15 cellular contexts compared by ENCODE assay signal in genomic region chr3:127233371-127233770, GRCh38. TPM values are rescaled to one million over a fixed set of nuclear protein-coding genes. Genes with fewer than 3 reads are reported as not detected.
DNase-seq lines count a peak whose midpoint lies in the region; ATAC-seq, FAIRE-seq and TF ChIP-seq lines count a peak whose summit lies in the region.
"Had no signal": no experiment of that assay in that cellular context is flagged by ENCODE, and none has a peak within 500 bp of the region (broad histone marks: within the 10 kb centered on the region; RNA-seq: fewer than 3 reads in every experiment).

No MANE protein-coding gene starts in this region.

- no peak for TF ChIP-seq POLR2A in HepG2 (IDR thresholded peaks at IDR 0.05; ENCODE audit: insufficient read depth in 1 of 2, low read depth in 2 of 2, low read length in 2 of 2)
- no peak for TF ChIP-seq POLR2A in right lobe of liver (IDR thresholded peaks at IDR 0.05)

- ATAC-seq in HepG2 (peak; percentile 48; the same call in 1 of the 3 replicates), right lobe of liver (no peak), T-cell (replicated peaks in 1 of 4) (no peak)
- ATAC-seq: esophagus mucosa; stimulated activated naive CD8-positive, alpha-beta T cell treated with anti-CD3 and anti-CD28 coated beads, Interleukin-15, Interleukin-2, amounts not matched to agents 100 U/mL and 50 U/mL, for 24 hours had no signal

- H3K27me3 Mint-ChIP-seq in T-cell = peaks cover 8 to 22% of the 10 kb centered on the region in 2 donors

- no peak overlapping the region for H3K4me3 Mint-ChIP-seq in T-cell

- no peak overlapping the region for H3K27ac Mint-ChIP-seq in T-cell

- no peak overlapping the region for H3K4me2 ChIP-seq in HepG2 (ENCODE audit: low read depth, low read length)

- no peaks in the 10 kb centered on the region for H3K79me2 ChIP-seq in HepG2 (ENCODE audit: insufficient read depth, low read length)

- no peak overlapping the region for H2AFZ ChIP-seq in HepG2 (ENCODE audit: low read length)

- POLR2A ChIA-PET in HepG2 (lab: Yijun Ruan, JAX) (no interaction called here), T-cell (lab: Charles Lee) (no interaction called here)

- no peak overlapping the region for H3K9ac ChIP-seq in HepG2 (ENCODE audit: insufficient read depth, low read depth, low read length)

- H3K4me3 ChIP-seq in HepG2 (replicated peaks in 1 of 3; ENCODE audit: insufficient read depth in 1 of 3, low read depth in 2 of 3, low read length in 3 of 3) = no peak overlapping the region
- no peak overlapping the region for H3K4me3 ChIP-seq in right lobe of liver

- BruUV-seq in HepG2 (replicated peaks; lab: Mats Ljungman, UMichigan) = no TSS peak

- no peaks in the 10 kb centered on the region for H3K9me3 ChIP-seq in HepG2 (ENCODE audit: low read length)
- H3K9me3 ChIP-seq in right lobe of liver = no peaks in the 10 kb centered on the region

- H3K4me1 ChIP-seq in HepG2 (ENCODE audit: insufficient read depth, low read length) (no peaks in the 10 kb centered on the region), right lobe of liver (no peaks in the 10 kb centered on the region)

- FAIRE-seq in HepG2 (lab: Jason Lieb, UNC) = no peak

- H3K36me3 Mint-ChIP-seq in T-cell = no peaks in the 10 kb centered on the region

- CTCF ChIA-PET in HepG2 (lab: Yijun Ruan, JAX; ENCODE audit: low intra/inter-chr PET ratio, low total read pairs) = no interaction called here
- CTCF ChIA-PET in T-cell (lab: Charles Lee) = no interaction called here

- no peak for TF ChIP-seq CTCF in HepG2 (CRISPR knock-in tag; IDR thresholded peaks at IDR 0.05)
- TF ChIP-seq CTCF in right lobe of liver (IDR thresholded peaks at IDR 0.05) = no peak

- no peaks in the 10 kb centered on the region for H3K27me3 ChIP-seq in HepG2 (ENCODE audit: control insufficient read depth in 1 of 2, insufficient read depth in 2 of 2, low read length in 2 of 2)
- no peaks in the 10 kb centered on the region for H3K27me3 ChIP-seq in right lobe of liver

- H3K36me3 ChIP-seq in HepG2 (replicated peaks in 1 of 2; ENCODE audit: control insufficient read depth in 1 of 2, insufficient read depth in 2 of 2, low read length in 2 of 2) (no peaks in the 10 kb centered on the region), right lobe of liver (no peaks in the 10 kb centered on the region)

- no peak for TF ChIP-seq EP300 in HepG2 (IDR thresholded peaks at IDR 0.05; ENCODE audit: low read depth in 2 of 2, low read length in 2 of 2)
- no peak for TF ChIP-seq EP300 in HepG2 (CRISPR knock-in tag; IDR thresholded peaks at IDR 0.05; ENCODE audit: borderline replicate concordance)

- 8% methylated on average over 3 of the region's 3 CpGs for WGBS in HepG2 (ENCODE audit: low lambda C conversion rate)
- 33% methylated on average over 3 of the region's 3 CpGs for WGBS in right lobe of liver (ENCODE audit: insufficient coverage, low coverage, low lambda C conversion rate, missing lambda C conversion rate)

- H4K20me1 ChIP-seq in HepG2 (ENCODE audit: insufficient read depth, low read length) = no peaks in the 10 kb centered on the region; the same call in 1 of the 2 replicates

- DNase-seq in HepG2 (ENCODE audit: low spot score) (no peak), right lobe of liver (no peak), RPMI8226 (peak; percentile 61), glomerular visceral epithelial cell (ENCODE audit: extremely low spot score) (peak; percentile 13), NCI-H2171 (lab: John Stamatoyannopoulos, UW) (no peak), NCI-H748 (lab: John Stamatoyannopoulos, UW; ENCODE audit: unreplicated experiment) (no peak), NCI-H510A treated with DMSO at 0.1 percent for 48 hours (lab: John Stamatoyannopoulos, UW) (no peak), T-cell (no peak)
- DNase-seq: GDM1; NCI-H1417 treated with DMSO at 0.1 percent for 48 hours; NCI-H82; retina; stimulated activated naive CD8-positive, alpha-beta T cell treated with anti-CD3 and anti-CD28 coated beads, Interleukin-15, Interleukin-2, amounts not matched to agents 100 U/mL and 50 U/mL, for 24 hours had no signal

- intact Hi-C loops in HepG2 (cut with micrococcal nuclease; ENCODE audit: unreplicated experiment) (no loop called here), right lobe of liver (cut with DNase I) (no loop called here)

- in situ Hi-C loops in HepG2 (cut with HindIII; ENCODE audit: extremely low pct_ligation_motif_present, low pct_unique_long_range_greater_than_20kb) = no loop called here

- no peaks in the 10 kb centered on the region for H3K4me1 Mint-ChIP-seq in T-cell

- peaks cover 2 to 8% (median 5%) of the 10 kb centered on the region in 3 donors for H3K9me3 Mint-ChIP-seq in T-cell

- H3K27ac ChIP-seq in HepG2 (ENCODE audit: extremely low read length, insufficient read depth, low read length) (no peak overlapping the region), right lobe of liver (no peak overlapping the region)
- H3K27ac ChIP-seq: HL-60 had no signal

- no peak for TF ChIP-seq RAD21 in HepG2 (CRISPR knock-in tag; IDR thresholded peaks at IDR 0.05)

TF ChIP-seq in HepG2, 621 proteins besides CTCF, POLR2A, EP300 and RAD21 (continues in another document):
- TF ChIP-seq ZNF251 (CRISPR knock-in tag; IDR thresholded peaks at IDR 0.05) (no peak), TRIM24 (CRISPR knock-in tag; IDR thresholded peaks at IDR 0.05) (no peak), ZNF317 (CRISPR knock-in tag; IDR thresholded peaks at IDR 0.05) (no peak), SIN3A (IDR thresholded peaks at IDR 0.05; ENCODE audit: borderline replicate concordance, low read depth, low read length) (no peak), MIER2 (CRISPR knock-in tag; IDR thresholded peaks at IDR 0.05) (peak; percentile 95)

RNA-seq across cellular contexts. Expression of gene PRR23E, which starts 40.4 kb away (rescaled TPM):
- total RNA-seq in HepG2 (2016; rRNA removed; fragmentation: Illumina TruSeq; extraction: Trizol) (not detected in 2 replicates), right lobe of liver (not detected), T-cell (not detected)
- total RNA-seq in HepG2 (2016; cell fraction: cytosol; rRNA removed; fragmentation: Illumina TruSeq; extraction: Trizol; ENCODE audit: low read depth) = not detected in 2 replicates
- total RNA-seq in HepG2 (2016; cell fraction: insoluble cytoplasmic fraction; rRNA removed; fragmentation: Illumina TruSeq; extraction: Trizol) = not detected in 2 replicates
- not detected in 2 replicates for total RNA-seq in HepG2 (2016; cell fraction: membrane; rRNA removed; fragmentation: Illumina TruSeq; extraction: Trizol)
- not detected in 2 replicates for total RNA-seq in HepG2 (2016; cell fraction: nucleus; rRNA removed; fragmentation: Illumina TruSeq; extraction: Trizol)
- not detected in 2 replicates for polyA plus RNA-seq in HepG2 (2011; rRNA removed)
- not detected in 2 replicates for polyA plus RNA-seq in HepG2 (2011; cell fraction: cytosol; rRNA removed)
- polyA plus RNA-seq in HepG2 (2011; cell fraction: nucleus; rRNA removed) = not detected in 2 replicates
- polyA plus RNA-seq in HepG2 (2012) = not detected in 2 replicates
- not detected in 2 replicates for polyA plus RNA-seq in HepG2 (2016; cell fraction: cytosol; fragmentation: Illumina TruSeq; extraction: Trizol; ENCODE audit: low read depth)
- polyA plus RNA-seq in HepG2 (2016; cell fraction: insoluble cytoplasmic fraction; fragmentation: Illumina TruSeq; extraction: Trizol; ENCODE audit: low read depth) = not detected in 2 replicates
- not detected in 2 replicates for polyA plus RNA-seq in HepG2 (2016; cell fraction: membrane; fragmentation: Illumina TruSeq; extraction: Trizol; ENCODE audit: low read depth)
- not detected in 2 replicates for polyA plus RNA-seq in HepG2 (2016; cell fraction: nucleus; fragmentation: Illumina TruSeq; extraction: Trizol; ENCODE audit: insufficient read depth, low read depth)
- polyA minus RNA-seq in HepG2 (2011; rRNA and poly(A)+ RNA removed; ENCODE audit: low replicate concordance) = not detected in 2 replicates
- not detected in 2 replicates for polyA minus RNA-seq in HepG2 (2011; cell fraction: cytosol; rRNA and poly(A)+ RNA removed)
- not detected in 2 replicates for polyA minus RNA-seq in HepG2 (2011; cell fraction: nucleus; rRNA and poly(A)+ RNA removed)
- total RNA-seq: esophagus mucosa had no signal

RNA-seq across cellular contexts. Expression of gene PRR20G, which starts 54.5 kb away (rescaled TPM):
- not detected in 2 replicates for total RNA-seq in HepG2 (2016; rRNA removed; fragmentation: Illumina TruSeq; extraction: Trizol)
- total RNA-seq in HepG2 (2016; cell fraction: cytosol; rRNA removed; fragmentation: Illumina TruSeq; extraction: Trizol; ENCODE audit: low read depth) = not detected in 2 replicates
- not detected in 2 replicates for total RNA-seq in HepG2 (2016; cell fraction: insoluble cytoplasmic fraction; rRNA removed; fragmentation: Illumina TruSeq; extraction: Trizol)
- total RNA-seq in HepG2 (2016; cell fraction: membrane; rRNA removed; fragmentation: Illumina TruSeq; extraction: Trizol) = not detected in 2 replicates
- not detected in 2 replicates for total RNA-seq in HepG2 (2016; cell fraction: nucleus; rRNA removed; fragmentation: Illumina TruSeq; extraction: Trizol)
- not detected in 2 replicates for polyA plus RNA-seq in HepG2 (2011; rRNA removed)
- not detected in 2 replicates for polyA plus RNA-seq in HepG2 (2011; cell fraction: cytosol; rRNA removed)
- polyA plus RNA-seq in HepG2 (2011; cell fraction: nucleus; rRNA removed) = not detected in 2 replicates
- not detected in 2 replicates for polyA plus RNA-seq in HepG2 (2012)
- polyA plus RNA-seq in HepG2 (2016; cell fraction: cytosol; fragmentation: Illumina TruSeq; extraction: Trizol; ENCODE audit: low read depth) = not detected in 2 replicates
- polyA plus RNA-seq in HepG2 (2016; cell fraction: insoluble cytoplasmic fraction; fragmentation: Illumina TruSeq; extraction: Trizol; ENCODE audit: low read depth) = not detected in 2 replicates
- polyA plus RNA-seq in HepG2 (2016; cell fraction: membrane; fragmentation: Illumina TruSeq; extraction: Trizol; ENCODE audit: low read depth) = not detected in 2 replicates
- polyA plus RNA-seq in HepG2 (2016; cell fraction: nucleus; fragmentation: Illumina TruSeq; extraction: Trizol; ENCODE audit: insufficient read depth, low read depth) = not detected in 2 replicates
- polyA minus RNA-seq in HepG2 (2011; rRNA and poly(A)+ RNA removed; ENCODE audit: low replicate concordance) = not detected in 2 replicates
- polyA minus RNA-seq in HepG2 (2011; cell fraction: cytosol; rRNA and poly(A)+ RNA removed) = not detected in 2 replicates
- polyA minus RNA-seq in HepG2 (2011; cell fraction: nucleus; rRNA and poly(A)+ RNA removed) = not detected in 2 replicates
- total RNA-seq in right lobe of liver = not detected
- not detected for total RNA-seq in T-cell
- total RNA-seq: esophagus mucosa had no signal

Comparison
In these comparisons a context has a peak if more than half of its experiments do, and no peak if none do; other contexts are left out.
1. DNase-seq: peak in RPMI8226 (single experiment) and glomerular visceral epithelial cell (single experiment); none in HepG2 (single experiment), right lobe of liver (0 of 3), NCI-H2171 (single experiment), NCI-H748 (single experiment), NCI-H510A treated with DMSO at 0.1 percent for 48 hours (single experiment) and T-cell (0 of 34).